In the genomic region with DNA sequence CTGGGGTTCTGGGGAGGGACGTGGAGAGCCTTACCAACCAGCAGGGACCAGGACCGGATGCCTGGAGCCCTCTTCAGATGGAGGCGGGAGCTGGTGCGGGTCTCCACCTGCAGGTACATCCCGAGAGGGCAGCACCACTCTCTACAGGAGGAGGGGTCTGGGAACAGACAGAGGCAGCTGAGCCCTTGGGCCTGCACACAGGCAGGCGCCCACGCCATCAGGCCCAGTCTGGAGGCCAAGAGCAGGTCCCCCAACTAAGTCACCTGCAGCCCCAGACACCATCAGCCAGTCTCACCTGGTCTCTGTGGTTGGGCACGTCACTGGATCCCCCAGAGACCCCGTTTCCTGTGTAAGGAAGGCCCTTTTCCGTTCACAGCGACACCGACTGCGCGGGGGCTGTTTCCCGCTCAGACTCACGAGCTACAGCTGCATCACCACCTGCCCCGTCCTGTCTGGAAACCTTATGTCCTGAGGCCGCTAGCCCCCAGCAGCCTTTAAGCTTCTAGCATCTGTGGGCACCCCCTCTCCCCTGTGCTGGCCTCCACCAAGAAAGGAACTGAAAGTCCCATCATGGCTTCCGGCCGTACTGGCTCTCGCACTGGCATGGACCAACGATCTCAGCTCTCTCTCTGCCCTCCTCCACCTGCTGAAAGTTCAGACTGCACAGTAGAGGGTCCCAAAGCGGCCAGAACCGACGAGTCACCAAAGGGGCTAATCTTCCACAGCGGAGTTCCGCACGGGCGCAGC, we compare ENCODE assay signal across 8 cellular contexts. TPM values are rescaled to one million over a fixed set of nuclear protein-coding genes. Genes with fewer than 3 reads are reported as not detected.
A peak's percentile ranks its signal among the peaks of the same experiment; 100 is the strongest.
DNase-seq lines count a peak whose midpoint lies in the region; ATAC-seq, FAIRE-seq and TF ChIP-seq lines count a peak whose summit lies in the region.

No MANE protein-coding gene starts in this region.

- H3K4me1 ChIP-seq in Peyer's patch = peaks cover 0 to 23% (median 15%) of the 10 kb centered on the region in 4 donors
- H3K4me1 ChIP-seq in kidney (ENCODE audit: control insufficient read depth in 1 of 2, insufficient read depth in 1 of 2, low read depth in 1 of 2, low read length in 2 of 2) = peaks cover 5 to 12% of the 10 kb centered on the region in 2 donors

- H3K36me3 ChIP-seq in Peyer's patch (peaks cover 0 to 23% (median 0%) of the 10 kb centered on the region in 3 donors), kidney (ENCODE audit: control insufficient read depth in 1 of 2, insufficient read depth in 2 of 2, low read length in 2 of 2) (no peaks in the 10 kb centered on the region)

- peak; percentile 57 to 98 (median 96) for DNase-seq in Peyer's patch
- DNase-seq in activated naive CD4-positive, alpha-beta T cell treated with anti-CD3 and anti-CD28 coated beads, Interleukin-2, amount 50 U/mL, for 16 hours = peak; percentile 57
- DNase-seq in kidney = peak; percentile 86
- peak in 2 of 3 donors; percentile 46 to 47 for DNase-seq in stimulated activated CD4-positive, alpha-beta T cell treated with anti-CD3 and anti-CD28 coated beads, TNF-alpha, amount 100 ng/mL, for 48 hours (ENCODE audit: low read depth in 3 of 3)
- DNase-seq in NCI-H1092 treated with DMSO at 0.1 percent for 48 hours (lab: John Stamatoyannopoulos, UW) = no peak

- TF ChIP-seq CTCF in Peyer's patch (IDR thresholded peaks at IDR 0.05) (no peak), kidney (IDR thresholded peaks at IDR 0.05; ENCODE audit: borderline replicate concordance, extremely low read depth, insufficient read depth) (no peak)

- H3K9ac ChIP-seq in kidney (ENCODE audit: low read length in 2 of 2) = peak overlapping the region; percentile 80 to 82

- ATAC-seq in GM18508 (IDR thresholded peaks at IDR 0.05; ENCODE audit: insufficient read depth, unreplicated experiment) (peak; percentile 53), HG02798 (IDR thresholded peaks at IDR 0.05; ENCODE audit: poor library complexity, unreplicated experiment) (peak; percentile 46), HG03039 (IDR thresholded peaks at IDR 0.05; ENCODE audit: unreplicated experiment) (no peak)

- no peaks in the 10 kb centered on the region for H3K9me3 ChIP-seq in Peyer's patch
- H3K9me3 ChIP-seq in kidney (ENCODE audit: control insufficient read depth in 1 of 2, low read length in 2 of 2) = no peaks in the 10 kb centered on the region

- FAIRE-seq in kidney (lab: Jason Lieb, UNC) = no peak

- no peaks in the 10 kb centered on the region for H3K27me3 ChIP-seq in Peyer's patch

- no peak for TF ChIP-seq POLR2A in Peyer's patch (IDR thresholded peaks at IDR 0.05)

- intact Hi-C loops in kidney (cut with DNase I) = no loop called here

- H3K4me3 ChIP-seq in Peyer's patch (peak overlapping the region; percentile 72 to 98 (median 86)), kidney (ENCODE audit: low read length in 2 of 2) (peak overlapping the region; percentile 87 to 92)

- peak overlapping the region; percentile 87 to 100 (median 92) for H3K27ac ChIP-seq in Peyer's patch
- H3K27ac ChIP-seq in kidney (ENCODE audit: low read depth in 2 of 2, low read length in 2 of 2) = peak overlapping the region; percentile 85 to 93

RNA-seq across cellular contexts. Expression of gene CYBC1, which starts 1.2 kb away (rescaled TPM):
- total RNA-seq in Peyer's patch (100 to 1,000 TPM in 1 of 4 donors, 10 to 100 TPM in 3; 79.2 to 103 (median 88.0) TPM), kidney (139 TPM)
- 38.2 TPM for polyA plus RNA-seq in kidney (ENCODE audit: insufficient read depth, low read depth, low replicate concordance)

RNA-seq across cellular contexts. Expression of gene NARF, which starts 9.2 kb away (rescaled TPM):
- total RNA-seq in Peyer's patch (10 to 100 TPM; 31.9 to 81.7 (median 52.0) TPM), kidney (45.8 TPM)
- 29.1 TPM for polyA plus RNA-seq in kidney (ENCODE audit: insufficient read depth, low read depth, low replicate concordance)

RNA-seq across cellular contexts. Expression of gene OGFOD3, which starts 30.9 kb away (rescaled TPM):
- total RNA-seq in Peyer's patch = 10 to 100 TPM; 12.4 to 30.1 (median 24.0) TPM
- total RNA-seq in kidney = 36.1 TPM
- polyA plus RNA-seq in kidney (ENCODE audit: insufficient read depth, low read depth, low replicate concordance) = 27.8 TPM

RNA-seq across cellular contexts. Expression of gene HEXD, which starts 31.2 kb away (rescaled TPM):
- total RNA-seq in Peyer's patch = 100 to 1,000 TPM in 1 of 4 donors, 10 to 100 TPM in 3; 42.7 to 128 (median 80.5) TPM
- total RNA-seq in kidney = 39.2 TPM
- polyA plus RNA-seq in kidney (ENCODE audit: insufficient read depth, low read depth, low replicate concordance) = 42.0 TPM
